Comparison of ENCODE assay signal across 24 cellular contexts in the genomic region with DNA sequence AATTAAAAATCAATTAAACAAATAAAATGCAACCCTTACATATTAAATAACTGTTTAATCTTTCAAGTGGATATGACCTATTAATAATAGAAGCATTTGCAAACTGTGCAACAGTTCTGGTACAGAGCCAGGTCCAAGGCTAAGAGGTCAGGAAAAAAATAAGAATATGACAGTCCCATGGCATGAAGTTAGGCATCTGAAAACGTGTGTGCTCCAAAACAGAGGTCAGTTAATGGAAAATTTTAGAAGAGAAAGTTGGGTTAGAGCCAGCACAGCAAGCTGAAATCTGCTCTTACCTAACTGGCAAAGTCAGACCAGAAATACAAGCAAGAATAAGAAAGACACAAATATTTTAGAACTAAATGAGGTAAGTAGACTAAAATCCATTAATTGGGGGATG.
"Had no signal": no experiment of that assay in that cellular context is flagged by ENCODE, and none has a peak within 500 bp of the region (broad histone marks: within the 10 kb centered on the region; RNA-seq: fewer than 3 reads in every experiment).

No MANE protein-coding gene starts in this region.

- H3K4me3 ChIP-seq: esophagus squamous epithelium, gastrocnemius medialis, ovary, psoas muscle, right lobe of liver, skin epidermis, stomach, suprapubic skin, transverse colon had no signal

- H3K4me1 ChIP-seq: esophagus squamous epithelium, gastrocnemius medialis, psoas muscle, right lobe of liver, suprapubic skin, transverse colon had no signal

- DNase-seq: activated CD4-positive, alpha-beta T cell treated with anti-CD3 and anti-CD28 coated beads for 4 hours; activated CD4-positive, alpha-beta T cell treated with anti-CD3 and anti-CD28 coated beads, Interleukin-2, amount 50 U/mL, for 48 hours; activated CD4-positive, CD25-positive, alpha-beta regulatory T cell; activated CD8-positive, alpha-beta memory T cell treated with anti-CD3 and anti-CD28 coated beads, Interleukin-2, amount 50 U/mL, for 48 hours; activated naive CD4-positive, alpha-beta T cell; activated T-cell treated with anti-CD3 and anti-CD28 coated beads, Interleukin-2, amount 50 U/mL, for 4 hours; amniotic stem cell; cerebellar nuclear complex; cortex of kidney; endodermal cell; esophagus squamous epithelium; gastrocnemius medialis; islet precursor cell; left colon; natural killer cell; ovary; psoas muscle; right lobe of liver; stimulated activated CD4-positive, alpha-beta T cell treated with anti-CD3 and anti-CD28 coated beads, Interleukin-2, amount 100 ng/mL, for 24 hours; stomach; transverse colon had no signal

- ATAC-seq: activated T-cell treated with anti-CD3 and anti-CD28 coated beads, Interleukin-2, amount 50 U/mL, for 4 hours; gastrocnemius medialis; left colon; natural killer cell; psoas muscle; stimulated activated effector memory CD8-positive, alpha-beta T cell treated with anti-CD3 and anti-CD28 coated beads, Interleukin-12 subunit alpha, Interleukin-12 subunit beta, amount 100 ng/mL, for 72 hours had no signal

- H3K9me3 ChIP-seq: esophagus squamous epithelium, gastrocnemius medialis, ovary, psoas muscle, right lobe of liver, stomach, suprapubic skin, transverse colon had no signal

- H3K27me3 ChIP-seq: esophagus squamous epithelium, gastrocnemius medialis, ovary, right lobe of liver, stomach, suprapubic skin, transverse colon had no signal

- H3K36me3 ChIP-seq: esophagus squamous epithelium, gastrocnemius medialis, ovary, right lobe of liver, stomach, suprapubic skin, transverse colon had no signal

- H3K27ac ChIP-seq: esophagus squamous epithelium, gastrocnemius medialis, ovary, psoas muscle, right lobe of liver, skin epidermis, stomach, suprapubic skin, transverse colon had no signal
